Comparison of ENCODE assay signal across 22 cellular contexts in the genomic region with DNA sequence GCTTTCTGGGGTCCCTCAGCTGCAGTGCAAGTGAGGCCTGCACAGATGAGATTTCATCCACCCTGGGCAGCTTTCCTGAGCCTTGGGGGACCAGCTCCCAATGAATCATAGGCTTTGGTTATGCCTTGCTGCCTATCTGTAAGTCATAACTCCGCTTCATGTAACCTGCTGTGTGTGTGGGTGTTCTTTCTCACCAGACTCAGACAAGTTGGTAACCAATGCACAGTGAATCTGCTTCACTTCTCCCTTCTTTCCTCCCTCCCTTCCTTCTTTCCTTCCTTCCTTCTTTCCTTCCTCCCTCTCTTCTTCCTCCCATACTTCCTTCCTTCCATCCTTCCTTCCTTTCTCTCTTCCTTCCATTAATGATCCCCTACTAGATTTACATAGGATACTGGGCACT. TPM values are rescaled to one million over a fixed set of nuclear protein-coding genes. Genes with fewer than 3 reads are reported as not detected.
A peak's percentile ranks its signal among the peaks of the same experiment; 100 is the strongest.
DNase-seq lines count a peak whose midpoint lies in the region; ATAC-seq, FAIRE-seq and TF ChIP-seq lines count a peak whose summit lies in the region.
"Had no signal": no experiment of that assay in that cellular context is flagged by ENCODE, and none has a peak within 500 bp of the region (broad histone marks: within the 10 kb centered on the region; RNA-seq: fewer than 3 reads in every experiment).

No MANE protein-coding gene starts in this region.

- no peak overlapping the region for H3K4me3 ChIP-seq in A673 (ENCODE audit: low read depth, low read length, poor library complexity, severe bottlenecking)
- H3K4me3 ChIP-seq in bronchial epithelial cell (ENCODE audit: low read depth, low read length), result no peak overlapping the region
- H3K4me3 ChIP-seq in kidney epithelial cell (ENCODE audit: low read depth, low read length), result no peak overlapping the region
- no peak overlapping the region for H3K4me3 ChIP-seq in heart right ventricle
- H3K4me3 ChIP-seq: BLaER1, GM12878 had no signal

- H3K4me1 ChIP-seq in A673 (ENCODE audit: insufficient read depth, low read length, poor library complexity, severe bottlenecking) (no peaks in the 10 kb centered on the region), heart right ventricle (no peaks in the 10 kb centered on the region)

- CTCF ChIA-PET in A673 (lab: Charles Lee), result no interaction called here

- H3K36me3 ChIP-seq in A673 (ENCODE audit: insufficient read depth, low read length, poor library complexity, severe bottlenecking) (no peaks in the 10 kb centered on the region), bronchial epithelial cell (ENCODE audit: control insufficient read depth, insufficient read depth, low read length) (no peaks in the 10 kb centered on the region), kidney epithelial cell (ENCODE audit: control insufficient read depth, insufficient read depth, low read length) (no peaks in the 10 kb centered on the region), heart right ventricle (no peaks in the 10 kb centered on the region)
- H3K36me3 ChIP-seq: BLaER1 had no signal

- DNase-seq in A673 (ENCODE audit: low spot score) (peak; percentile 39), NCI-H69 (lab: John Stamatoyannopoulos, UW) (peak; percentile 33), bronchial epithelial cell (ENCODE audit: low read depth) (peak; percentile 6), kidney epithelial cell (ENCODE audit: low read depth) (peak; percentile 34), heart right ventricle (no peak), OCI-M2 (lab: John Stamatoyannopoulos, UW; ENCODE audit: unreplicated experiment) (no peak)
- DNase-seq: CD8-positive, alpha-beta memory T cell; DND-41; GDM1; NCI-H1048; NCI-H1436 treated with DMSO at 0.1 percent for 48 hours; NCI-H2081; NCI-H510A treated with DMSO at 0.1 percent for 48 hours; SHP77 treated with DMSO at 0.1 percent for 48 hours had no signal

- H3K27ac ChIP-seq in A673 (ENCODE audit: low read depth, low read length, poor library complexity, severe bottlenecking) (no peak overlapping the region), heart right ventricle (no peak overlapping the region)
- H3K27ac ChIP-seq: 22Rv1, BLaER1, KMS-11 had no signal

- intact Hi-C loops in A673 (cut with micrococcal nuclease; ENCODE audit: unreplicated experiment) (no loop called here), heart right ventricle (cut with DNase I) (no loop called here)

- WGBS in heart right ventricle, 2 donors, result 91% methylated on average over 1 of the region's 1 CpG

- no TSS peak for BruUV-seq in A673 (replicated peaks; lab: Mats Ljungman, UMichigan)

- H3K27me3 ChIP-seq in A673 (replicated peaks; ENCODE audit: insufficient read depth, low read depth, low read length, poor library complexity) (no peaks in the 10 kb centered on the region), bronchial epithelial cell (ENCODE audit: control insufficient read depth, insufficient read depth, low read length) (peaks cover 2% of the 10 kb centered on the region), kidney epithelial cell (ENCODE audit: control insufficient read depth, insufficient read depth, low read length) (peaks cover 3% of the 10 kb centered on the region), heart right ventricle (peaks cover 0 to 40% (median 10%) of the 10 kb centered on the region in 7 donors)
- H3K27me3 ChIP-seq: BLaER1 had no signal

- H3K9me3 ChIP-seq in A673 (ENCODE audit: low read depth, low read length, poor library complexity, severe bottlenecking) (no peaks in the 10 kb centered on the region), heart right ventricle (no peaks in the 10 kb centered on the region)
- H3K9me3 ChIP-seq: BLaER1 had no signal

- POLR2A ChIA-PET in A673 (lab: Charles Lee; ENCODE audit: low non-redundant PET), result no interaction called here

- FAIRE-seq in bronchial epithelial cell (lab: Jason Lieb, UNC), result no peak
- FAIRE-seq: GM12878 had no signal

- no peak for TF ChIP-seq CTCF in A673 (conservative IDR thresholded peaks at IDR 0.05; ENCODE audit: low read depth, low read length)
- TF ChIP-seq CTCF in bronchial epithelial cell (IDR thresholded peaks at IDR 0.05; ENCODE audit: insufficient read depth, low read length, severe bottlenecking), result no peak
- TF ChIP-seq CTCF in kidney epithelial cell (IDR thresholded peaks at IDR 0.05; ENCODE audit: insufficient read depth, low read length, poor library complexity, severe bottlenecking), result no peak
- TF ChIP-seq CTCF in heart right ventricle (IDR thresholded peaks at IDR 0.05), result no peak

- ATAC-seq in heart right ventricle, result no peak
- ATAC-seq in HG02610 (IDR thresholded peaks at IDR 0.05; ENCODE audit: unreplicated experiment), result no peak
- ATAC-seq in HG02588 (IDR thresholded peaks at IDR 0.05; ENCODE audit: unreplicated experiment), result no peak
- ATAC-seq: GM12878, HCT116, Panc1 had no signal

RNA-seq across cellular contexts. Expression of gene PSMB2, which starts 34.4 kb away (rescaled TPM):
- total RNA-seq in A673 (2021) (162 and 169 TPM in 2 replicates), bronchial epithelial cell (12.4 and 13.6 TPM in 2 replicates), kidney epithelial cell (75.4 and 94.3 TPM in 2 replicates), heart right ventricle (10 to 100 TPM; 34.1 to 55.0 (median 39.1) TPM)
- polyA plus RNA-seq in heart right ventricle, result 10 to 100 TPM; 34.2 to 44.1 TPM

RNA-seq across cellular contexts. Expression of gene C1orf216, which starts 42.9 kb away (rescaled TPM):
- total RNA-seq in A673 (2021) (24.4 and 26.1 TPM in 2 replicates), bronchial epithelial cell (4.1 and 6.3 TPM in 2 replicates), kidney epithelial cell (6.0 and 9.2 TPM in 2 replicates), heart right ventricle (10 to 100 TPM in 4 of 10 donors, 1 to 10 TPM in 6; 7.2 to 13.3 (median 9.7) TPM)
- polyA plus RNA-seq in heart right ventricle, result 1 to 10 TPM; 4.6 to 9.1 TPM

Comparison
In these comparisons a context has a peak if more than half of its experiments do, and no peak if none do; other contexts are left out.
1. DNase-seq: peak in A673 (single experiment), NCI-H69 (single experiment), bronchial epithelial cell (single experiment) and kidney epithelial cell (single experiment); none in heart right ventricle (0 of 2) and OCI-M2 (single experiment).